ENCODE assay signal across 20 cellular contexts in the genomic region with DNA sequence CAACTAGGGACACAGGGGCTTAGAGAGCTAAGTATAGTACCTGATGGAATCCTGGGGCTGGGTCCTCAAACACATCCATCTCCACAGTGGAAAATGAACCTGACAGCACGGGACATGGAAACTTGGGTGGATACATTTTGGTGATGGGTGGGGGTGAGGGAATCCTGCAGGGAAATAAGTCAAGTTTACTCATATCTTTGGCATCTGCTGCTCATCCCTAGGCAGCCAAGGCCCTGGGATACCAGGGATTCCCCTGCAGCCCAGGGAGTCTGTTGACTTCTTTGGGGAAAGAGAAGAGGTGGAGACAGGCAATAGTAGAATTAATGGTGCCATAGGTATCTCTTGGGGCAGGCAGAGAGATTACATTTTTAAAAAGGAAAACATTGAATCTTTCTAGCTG. TPM values are rescaled to one million over a fixed set of nuclear protein-coding genes. Genes with fewer than 3 reads are reported as not detected.
A peak's percentile ranks its signal among the peaks of the same experiment; 100 is the strongest.
DNase-seq lines count a peak whose midpoint lies in the region; ATAC-seq and TF ChIP-seq lines count a peak whose summit lies in the region.
"Had no signal": no experiment of that assay in that cellular context is flagged by ENCODE, and none has a peak within 500 bp of the region (broad histone marks: within the 10 kb centered on the region; RNA-seq: fewer than 3 reads in every experiment).

No MANE protein-coding gene starts in this region.

- no peak overlapping the region for H3K4me3 ChIP-seq in cardiac muscle cell
- no peak overlapping the region for H3K4me3 ChIP-seq in gastroesophageal sphincter
- no peak overlapping the region for H3K4me3 ChIP-seq in gastrocnemius medialis
- H3K4me3 ChIP-seq: body of pancreas, dorsolateral prefrontal cortex, esophagus squamous epithelium, K562, lower lobe of right lung, uterus had no signal

- no peak for TF ChIP-seq POLR2A in gastroesophageal sphincter (IDR thresholded peaks at IDR 0.05)
- TF ChIP-seq POLR2A in gastrocnemius medialis (IDR thresholded peaks at IDR 0.05), result no peak

- no peak for TF ChIP-seq EP300 in gastroesophageal sphincter (IDR thresholded peaks at IDR 0.05)

- peaks cover 9% of the 10 kb centered on the region for H3K36me3 ChIP-seq in cardiac muscle cell
- peaks cover 4 to 30% of the 10 kb centered on the region in 2 donors for H3K36me3 ChIP-seq in gastroesophageal sphincter
- H3K36me3 ChIP-seq in gastrocnemius medialis, result peaks cover 0 to 24% of the 10 kb centered on the region in 2 donors
- H3K36me3 ChIP-seq: uterus had no signal

- peaks cover 92% of the 10 kb centered on the region for H3K4me1 ChIP-seq in cardiac muscle cell (ENCODE audit: low read depth)
- peaks cover 0 to 64% (median 5%) of the 10 kb centered on the region in 3 donors for H3K4me1 ChIP-seq in gastroesophageal sphincter
- H3K4me1 ChIP-seq in gastrocnemius medialis, result peaks cover 82 to 87% of the 10 kb centered on the region in 2 donors
- H3K4me1 ChIP-seq: uterus had no signal

- no peaks in the 10 kb centered on the region for H3K9me3 ChIP-seq in cardiac muscle cell (ENCODE audit: low read depth)
- no peaks in the 10 kb centered on the region for H3K9me3 ChIP-seq in gastroesophageal sphincter
- H3K9me3 ChIP-seq in gastrocnemius medialis, result no peaks in the 10 kb centered on the region
- H3K9me3 ChIP-seq: body of pancreas, esophagus squamous epithelium, lower lobe of right lung, uterus had no signal

- ATAC-seq in gastroesophageal sphincter, result peak; percentile 38
- peak in 1 of 2 donors; percentile 13 for ATAC-seq in gastrocnemius medialis
- no peak for ATAC-seq in GM18498 (IDR thresholded peaks at IDR 0.05; ENCODE audit: unreplicated experiment)
- ATAC-seq: activated CD4-positive, alpha-beta T cell treated with anti-CD3 and anti-CD28 coated beads for 36 hours; body of pancreas; CD8-positive, alpha-beta T cell; K562; lower lobe of right lung had no signal

- in situ Hi-C loops in gastrocnemius medialis (cut with MboI; ENCODE audit: low sequenced_read_pairs in 4 of 4) (no loop called here), GM13977 (cut with MboI; ENCODE audit: low pct_unique_long_range_greater_than_20kb, low sequenced_read_pairs, unreplicated experiment) (no loop called here)

- DNase-seq in cardiac muscle cell (ENCODE audit: low read depth in 1 of 2, low spot score in 1 of 2), result no peak
- DNase-seq in cardiac septum (ENCODE audit: low spot score), result no peak
- DNase-seq in T1000 (lab: John Stamatoyannopoulos, UW), result peak; percentile 6
- peak; percentile 31 to 62 for DNase-seq in gastrocnemius medialis
- DNase-seq in GM13977 (ENCODE audit: low spot score), result no peak
- DNase-seq in NCI-H524 (lab: John Stamatoyannopoulos, UW), result no peak
- DNase-seq: activated CD4-positive, alpha-beta T cell treated with anti-CD3 and anti-CD28 coated beads for 36 hours; activated naive CD4-positive, alpha-beta T cell treated with Interleukin-2 at 50 U/mL for 16 hours; body of pancreas; CD8-positive, alpha-beta T cell; dorsolateral prefrontal cortex; esophagus squamous epithelium; lower lobe of right lung; NCI-H1105; uterus had no signal

- no peak for TF ChIP-seq CTCF in cardiac muscle cell (IDR thresholded peaks at IDR 0.05; ENCODE audit: low read depth, low read length)
- no peak for TF ChIP-seq CTCF in gastroesophageal sphincter (IDR thresholded peaks at IDR 0.05)
- no peak for TF ChIP-seq CTCF in gastrocnemius medialis (IDR thresholded peaks at IDR 0.05 in 4 of 5, conservative IDR thresholded peaks at IDR 0.05 in 1 of 5)
- no peak for TF ChIP-seq CTCF in GM13977 (IDR thresholded peaks at IDR 0.05; ENCODE audit: extremely low read depth, insufficient read depth, missing control alignments)

- no peaks in the 10 kb centered on the region for H3K27me3 ChIP-seq in cardiac muscle cell
- H3K27me3 ChIP-seq in gastroesophageal sphincter, result no peaks in the 10 kb centered on the region
- H3K27me3 ChIP-seq in gastrocnemius medialis, result no peaks in the 10 kb centered on the region
- H3K27me3 ChIP-seq: body of pancreas, dorsolateral prefrontal cortex, esophagus squamous epithelium, uterus had no signal

- WGBS in gastroesophageal sphincter (ENCODE audit: low coverage in 1 of 2), 2 donors, result 21% methylated on average over 1 of the region's 1 CpG; no CpG with 5 or more reads in 1 of the 2 donors

- intact Hi-C loops in cardiac septum (cut with DNase I) (no loop called here), gastrocnemius medialis (cut with DNase I; ENCODE audit: low total_unique reads) (no loop called here)

- H3K27ac ChIP-seq in cardiac muscle cell, result peak overlapping the region; percentile 84
- peak overlapping the region in 2 of 4 donors; percentile 69 to 74 for H3K27ac ChIP-seq in gastroesophageal sphincter
- H3K27ac ChIP-seq in gastrocnemius medialis, result peak overlapping the region; percentile 96 to 99 (median 98)
- H3K27ac ChIP-seq: dorsolateral prefrontal cortex, esophagus squamous epithelium, lower lobe of right lung, uterus had no signal

RNA-seq across cellular contexts. Expression of a gene that starts 6.6 kb away (rescaled TPM):
- total RNA-seq in cardiac muscle cell, result 135 and 172 TPM in 2 replicates
- 107 and 156 TPM in 2 replicates for polyA plus RNA-seq in cardiac muscle cell
- total RNA-seq in cardiac septum, result 174 TPM
- total RNA-seq in gastroesophageal sphincter, result 1 to 10 TPM in 1 of 4 donors, under 1 TPM in 3; 0.37 to 1.8 (median 0.72) TPM
- 100 to 1,000 TPM in 2 of 4 donors, 10 to 100 TPM in 2; 93.9 to 315 (median 106) TPM for total RNA-seq in gastrocnemius medialis
- total RNA-seq: activated CD4-positive, alpha-beta T cell treated with anti-CD3 and anti-CD28 coated beads for 36 hours; CD8-positive, alpha-beta T cell; Daoy; dorsolateral prefrontal cortex; K562; uterus had no signal
- polyA plus RNA-seq: neural cell had no signal

RNA-seq across cellular contexts. Expression of a gene that starts 12.6 kb away (rescaled TPM):
- 22.4 and 27.5 TPM in 2 replicates for total RNA-seq in cardiac muscle cell
- 56.3 and 80.0 TPM in 2 replicates for polyA plus RNA-seq in cardiac muscle cell
- total RNA-seq in cardiac septum, result 15.4 TPM
- 10 to 100 TPM in 3 of 4 donors, 1 to 10 TPM in 1; 9.2 to 23.8 (median 13.7) TPM for total RNA-seq in gastroesophageal sphincter
- 10 to 100 TPM; 14.3 to 20.2 (median 15.1) TPM for total RNA-seq in gastrocnemius medialis

RNA-seq across cellular contexts. Expression of a gene that starts 13.2 kb away (rescaled TPM):
- total RNA-seq in cardiac muscle cell (9.8 and 14.4 TPM in 2 replicates), cardiac septum (12.9 TPM), gastroesophageal sphincter (10 to 100 TPM in 3 of 4 donors, 1 to 10 TPM in 1; 6.6 to 17.7 (median 12.1) TPM), gastrocnemius medialis (10 to 100 TPM in 2 of 4 donors, 1 to 10 TPM in 2; 7.2 to 11.6 (median 9.7) TPM)
- polyA plus RNA-seq in cardiac muscle cell, result 8.0 and 14.5 TPM in 2 replicates

RNA-seq across cellular contexts. Expression of a gene that starts 17.3 kb away (rescaled TPM):
- total RNA-seq in cardiac muscle cell (not detected in 2 replicates), cardiac septum (not detected), gastroesophageal sphincter (not detected), gastrocnemius medialis (not detected)
- not detected in 2 replicates for polyA plus RNA-seq in cardiac muscle cell
- total RNA-seq: activated CD4-positive, alpha-beta T cell treated with anti-CD3 and anti-CD28 coated beads for 36 hours; body of pancreas; CD8-positive, alpha-beta T cell; Daoy; dorsolateral prefrontal cortex; esophagus squamous epithelium; K562; lower lobe of right lung; uterus had no signal
- polyA plus RNA-seq: K562, neural cell had no signal

RNA-seq across cellular contexts. Expression of a gene that starts 20.5 kb away (rescaled TPM):
- total RNA-seq in cardiac muscle cell, result 7.6 and 13.9 TPM in 2 replicates
- 3.3 and 5.3 TPM in 2 replicates for polyA plus RNA-seq in cardiac muscle cell
- total RNA-seq in cardiac septum, result 1.0 TPM
- total RNA-seq in gastroesophageal sphincter, result 1 to 10 TPM in 1 of 4 donors, under 1 TPM in 3; 0.07 to 1.2 (median 0.37) TPM
- under 1 TPM; 0.20 to 0.52 (median 0.29) TPM for total RNA-seq in gastrocnemius medialis

Comparison
In these comparisons a context has a peak if more than half of its experiments do, and no peak if none do; other contexts are left out.
1. DNase-seq: peak in T1000 (single experiment) and gastrocnemius medialis (2 of 2); none in cardiac muscle cell (0 of 2), cardiac septum (single experiment), GM13977 (single experiment) and NCI-H524 (0 of 2).
2. RNA of a gene that starts 6.6 kb away (total RNA-seq): 174 TPM in cardiac septum (single experiment), 135 to 172 TPM in cardiac muscle cell and 93.9 to 315 TPM in gastrocnemius medialis; 0.37 to 1.8 TPM in gastroesophageal sphincter; every median in the first group is over 10 times any median in the second.